In the genomic region with DNA sequence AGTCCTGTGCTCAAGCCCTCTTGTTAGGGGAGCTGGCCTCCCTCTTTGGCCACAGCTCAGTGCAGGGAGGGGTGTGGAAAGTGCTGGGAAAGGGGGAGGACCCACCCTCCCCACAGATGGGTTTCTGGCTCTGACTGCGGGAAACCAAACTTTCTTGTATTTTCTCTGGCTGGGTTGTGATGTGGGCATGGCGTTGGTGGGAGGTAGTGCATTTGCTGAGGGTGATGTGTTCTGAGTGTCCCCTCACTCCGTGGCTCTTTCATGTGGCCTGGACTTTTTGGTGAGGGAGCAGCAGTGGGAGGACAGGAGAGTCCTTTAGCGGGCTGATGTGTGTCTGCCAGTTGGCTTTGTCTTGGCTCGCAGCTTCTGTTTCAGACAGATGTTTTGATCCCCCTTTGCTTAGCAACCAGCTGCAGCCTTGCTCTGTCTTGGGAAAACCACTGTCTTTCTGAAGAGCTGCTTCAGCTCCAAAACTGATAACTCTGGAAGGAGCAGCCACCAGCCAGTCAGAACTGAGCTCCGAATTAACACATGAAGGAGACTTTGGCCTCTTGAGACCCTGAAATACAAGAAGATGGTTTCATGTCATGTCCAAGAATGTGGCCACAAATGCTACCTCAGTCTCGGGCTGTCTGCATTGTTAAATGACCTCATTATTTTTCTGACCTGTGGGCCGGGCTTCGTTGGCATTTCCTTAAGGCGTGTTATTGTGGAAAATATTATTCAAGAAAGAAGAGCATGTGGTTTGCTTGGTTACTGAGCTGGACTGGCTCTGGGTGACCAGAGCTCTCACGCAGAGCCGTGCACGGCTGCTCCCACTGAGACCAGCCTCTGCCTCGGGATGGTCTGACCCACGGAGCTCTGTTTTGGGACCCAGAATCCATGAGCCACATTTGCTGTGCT, we compare ENCODE assay signal across 8 cellular contexts. TPM values are rescaled to one million over a fixed set of nuclear protein-coding genes. Genes with fewer than 3 reads are reported as not detected.
A peak's percentile ranks its signal among the peaks of the same experiment; 100 is the strongest.
DNase-seq lines count a peak whose midpoint lies in the region; ATAC-seq and TF ChIP-seq lines count a peak whose summit lies in the region.

No MANE protein-coding gene starts in this region.

- H3K4me2 ChIP-seq in KMS-11: peak overlapping the region; percentile 77

- peak overlapping the region; percentile 100 for H3K27ac Mint-ChIP-seq in chondrocyte (ENCODE audit: unreplicated experiment)

- peaks cover 0 to 5% of the 10 kb centered on the region in 2 donors for H3K9me3 ChIP-seq in lung (ENCODE audit: control insufficient read depth in 2 of 2, insufficient read depth in 1 of 2, low read length in 1 of 2)
- no peaks in the 10 kb centered on the region for H3K9me3 ChIP-seq in suprapubic skin

- 0 out of 2 replicates have a peak, but pooled peaks cover 5% of the 10 kb centered on the region for H4K20me1 ChIP-seq in KMS-11 (ENCODE audit: insufficient read depth)

- TF ChIP-seq POLR2A in suprapubic skin (IDR thresholded peaks at IDR 0.05) (no peak), erythroblast (IDR thresholded peaks at IDR 0.05; ENCODE audit: low read length) (no peak)

- peaks cover 60% of the 10 kb centered on the region for H3K4me1 Mint-ChIP-seq in chondrocyte (ENCODE audit: low read depth)

- no peaks in the 10 kb centered on the region for H3K36me3 ChIP-seq in KMS-11 (ENCODE audit: insufficient read depth)
- no peaks in the 10 kb centered on the region for H3K36me3 ChIP-seq in lung (ENCODE audit: control insufficient read depth in 2 of 2, insufficient read depth in 2 of 2, low read length in 2 of 2)
- H3K36me3 ChIP-seq in suprapubic skin: no peaks in the 10 kb centered on the region

- H3K4me1 ChIP-seq in KMS-11 (ENCODE audit: low read depth, poor library complexity, severe bottlenecking) (peaks cover 29% of the 10 kb centered on the region), lung (ENCODE audit: control insufficient read depth in 2 of 2, insufficient read depth in 2 of 2, low read length in 2 of 2) (peaks cover 9 to 10% of the 10 kb centered on the region in 2 donors), suprapubic skin (peaks cover 38% of the 10 kb centered on the region)

- no peaks in the 10 kb centered on the region for H3K79me2 ChIP-seq in KMS-11 (ENCODE audit: insufficient read depth, low read depth)

- TF ChIP-seq CTCF in AG09309 (IDR thresholded peaks at IDR 0.05; ENCODE audit: control insufficient read depth, insufficient read depth, low read depth, low read length, missing control alignments) (no peak), KMS-11 (conservative IDR thresholded peaks at IDR 0.05; ENCODE audit: low read depth, low read length) (no peak), chondrocyte (IDR thresholded peaks at IDR 0.05) (no peak), lung (IDR thresholded peaks at IDR 0.05; ENCODE audit: control extremely low read depth, extremely low read depth) (no peak), suprapubic skin (IDR thresholded peaks at IDR 0.05) (no peak)

- H3K27ac ChIP-seq in KMS-11 (peak overlapping the region; percentile 78), lung (ENCODE audit: low read depth in 1 of 2, low read length in 1 of 2) (peak overlapping the region; percentile 50 to 68), suprapubic skin (peak overlapping the region; percentile 88)

- H3K27me3 ChIP-seq in KMS-11 (ENCODE audit: insufficient read depth, low read depth) (no peaks in the 10 kb centered on the region), lung (ENCODE audit: control insufficient read depth, insufficient read depth) (no peaks in the 10 kb centered on the region), suprapubic skin (no peaks in the 10 kb centered on the region)

- ATAC-seq in lung (ENCODE audit: insufficient read depth, low FRiP score) (peak; percentile 49), GM21717 (IDR thresholded peaks at IDR 0.05; ENCODE audit: unreplicated experiment) (no peak)

- H3K9ac ChIP-seq in KMS-11: peak overlapping the region; percentile 45; the same call in 1 of the 2 replicates

- peaks cover 2% of the 10 kb centered on the region for H3K36me3 Mint-ChIP-seq in chondrocyte (ENCODE audit: low read depth)

- WGBS in lung, 2 donors: 51 to 63% methylated on average over 15 of the region's 15 CpGs
- 19% methylated on average over 12 of the region's 15 CpGs for WGBS in suprapubic skin

- DNase-seq in AG09309 (ENCODE audit: low read depth) (peak; percentile 89), chondrocyte (ENCODE audit: low spot score) (peak; percentile 56), lung (ENCODE audit: low spot score) (no peak), suprapubic skin (ENCODE audit: low spot score in 2 of 2) (peak in 1 of 2 donors; percentile 82), erythroblast (lab: John Stamatoyannopoulos, UW) (no peak), NCI-H1048 (lab: John Stamatoyannopoulos, UW) (no peak)

- no peak for TF ChIP-seq EP300 in suprapubic skin (IDR thresholded peaks at IDR 0.05)

- H3K9me3 Mint-ChIP-seq in chondrocyte (ENCODE audit: low read depth): no peaks in the 10 kb centered on the region

- H3K27me3 Mint-ChIP-seq in chondrocyte (ENCODE audit: low read depth): no peaks in the 10 kb centered on the region

- H3K4me3 Mint-ChIP-seq in chondrocyte (ENCODE audit: unreplicated experiment): peak overlapping the region; percentile 46

- H2AFZ ChIP-seq in KMS-11 (ENCODE audit: low read depth): no peak overlapping the region

- no peak overlapping the region for H3K4me3 ChIP-seq in AG09309 (ENCODE audit: control insufficient read depth, low read depth, low read length)
- H3K4me3 ChIP-seq in KMS-11 (IDR thresholded peaks at IDR 0.05; ENCODE audit: insufficient read depth, low read depth, low read length): no peak overlapping the region
- no peak overlapping the region for H3K4me3 ChIP-seq in lung
- H3K4me3 ChIP-seq in suprapubic skin: no peak overlapping the region

RNA-seq across cellular contexts. Expression of a gene that starts 21.5 kb away (rescaled TPM):
- total RNA-seq in chondrocyte (29.2 to 54.5 TPM (median 53.1 TPM) in 3 replicates), lung (1 to 10 TPM; 5.7 to 8.8 TPM), suprapubic skin (10 to 100 TPM in 1 of 4 donors, 1 to 10 TPM in 3; 4.3 to 10.7 (median 6.8) TPM)
- polyA plus RNA-seq in lung: 1 to 10 TPM; 3.4 to 4.0 TPM

Comparison
In these comparisons a context has a peak if more than half of its experiments do, and no peak if none do; other contexts are left out.
1. DNase-seq: peak in AG09309 (single experiment) and chondrocyte (single experiment); none in lung (single experiment), erythroblast (0 of 2) and NCI-H1048 (single experiment).
2. Peak in every context shown above with its lines, with median percentiles within 50 percentile points of each other: H3K27ac ChIP-seq.